ENCODE assay signal across 8 cellular contexts in the genomic region with DNA sequence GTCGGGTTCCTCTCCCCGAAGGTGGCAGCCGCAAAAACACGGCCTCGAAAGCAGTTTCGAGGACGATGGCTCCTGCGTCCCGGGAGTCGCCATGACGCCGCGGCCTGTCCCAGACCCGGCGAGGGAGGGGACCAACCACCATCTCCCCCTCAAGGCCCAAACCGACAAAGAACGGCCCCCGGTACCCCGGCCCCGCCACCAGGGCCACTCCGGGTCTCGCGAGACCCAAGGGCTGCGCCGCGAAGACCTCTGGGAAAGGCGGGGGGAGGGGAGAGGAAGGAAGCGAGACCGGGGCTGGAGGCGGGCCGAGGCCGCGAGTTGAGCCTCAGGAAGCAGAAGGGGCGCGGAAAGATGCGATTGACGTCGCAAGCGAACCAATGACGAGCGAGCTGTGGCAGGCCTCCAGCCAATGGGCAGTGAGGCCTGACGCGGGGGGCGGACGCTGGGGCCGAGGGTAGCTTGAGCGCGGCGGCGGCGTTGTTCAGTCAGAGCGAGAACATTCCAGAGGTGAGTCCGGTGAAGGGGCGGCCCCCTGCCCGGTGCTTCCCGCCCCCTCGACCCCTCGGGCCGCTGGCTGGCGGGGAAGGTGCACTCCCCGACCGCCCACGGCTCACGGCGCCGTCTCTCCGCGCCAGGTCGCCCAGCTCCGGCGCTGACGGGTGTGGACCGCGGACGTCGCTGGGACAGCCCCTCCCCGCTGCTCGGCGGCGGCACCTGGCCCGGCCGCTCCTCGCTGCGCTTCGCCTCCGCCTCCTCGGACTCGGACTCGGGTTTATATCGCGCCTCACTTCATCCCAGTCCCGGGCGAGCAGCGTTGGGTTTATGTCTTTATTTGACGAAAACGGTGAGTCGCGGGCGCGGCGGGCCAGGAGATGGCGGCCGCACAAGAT. TPM values are rescaled to one million over a fixed set of nuclear protein-coding genes. Genes with fewer than 3 reads are reported as not detected.
DNase-seq lines count a peak whose midpoint lies in the region; ATAC-seq and TF ChIP-seq lines count a peak whose summit lies in the region.

A gene (plus strand): TSS at position 484 of the 890 bp plus-strand sequence. CDS start 1,624 bp downstream, outside the sequence.

- peaks cover 35% of the 10 kb centered on the region for H3K4me1 Mint-ChIP-seq in endothelial cell (ENCODE audit: unreplicated experiment)

- no peak for TF ChIP-seq CTCF in OCI-LY3 (IDR thresholded peaks at IDR 0.05; ENCODE audit: low read depth, low read length)
- TF ChIP-seq CTCF in endothelial cell (IDR thresholded peaks at IDR 0.05; ENCODE audit: unreplicated experiment), result no peak

- H3K4me1 ChIP-seq in OCI-LY3 (ENCODE audit: low read length), result peaks cover 53% of the 10 kb centered on the region

- peaks cover 14% of the 10 kb centered on the region for H3K27me3 Mint-ChIP-seq in endothelial cell (ENCODE audit: unreplicated experiment)

- H3K4me2 ChIP-seq in OCI-LY3 (ENCODE audit: low read length), result peak within 1 kb of the TSS; percentile 97

- H3K9me3 Mint-ChIP-seq in endothelial cell (ENCODE audit: unreplicated experiment), result no peaks in the 10 kb centered on the region

- peak within 1 kb of the TSS; percentile 90 for H3K27ac ChIP-seq in OCI-LY3 (ENCODE audit: low read length)

- peaks cover 43% of the 10 kb centered on the region for H3K36me3 ChIP-seq in OCI-LY3 (replicated peaks; ENCODE audit: low read depth, low read length)

- DNase-seq in DMS 273 (lab: John Stamatoyannopoulos, UW; ENCODE audit: unreplicated experiment) (peak; percentile 99), HuH-7 (ENCODE audit: low spot score) (peak; percentile 91), endothelial cell (ENCODE audit: low spot score) (peak; percentile 99), midbrain (lab: John Stamatoyannopoulos, UW) (peak; percentile 100)
- DNase-seq in activated CD8-positive, alpha-beta memory T cell treated with anti-CD3 and anti-CD28 coated beads, Interleukin-2, amount 50 U/mL, for 48 hours, result peak; percentile 97
- peak; percentile 98 for DNase-seq in stimulated activated CD8-positive, alpha-beta memory T cell treated with anti-CD3 and anti-CD28 coated beads, Interleukin-2, amount 100 ng/mL, for 1 hour (ENCODE audit: low read depth in 2 of 2)

- H3K27ac Mint-ChIP-seq in endothelial cell (ENCODE audit: unreplicated experiment), result peak within 1 kb of the TSS; percentile 95

- H3K79me2 ChIP-seq in OCI-LY3 (ENCODE audit: low read length), result peaks cover 47% of the 10 kb centered on the region

- peak within 1 kb of the TSS; percentile 37 for H2AFZ ChIP-seq in OCI-LY3 (ENCODE audit: low read depth, low read length)

- H4K20me1 ChIP-seq in OCI-LY3 (ENCODE audit: insufficient read depth, low read length), result peaks cover 42% of the 10 kb centered on the region

- H3K36me3 Mint-ChIP-seq in endothelial cell (ENCODE audit: low read depth, unreplicated experiment), result peaks cover 37% of the 10 kb centered on the region

- peak; percentile 85 for ATAC-seq in GM21515 (IDR thresholded peaks at IDR 0.05; ENCODE audit: unreplicated experiment)

- H3K9ac ChIP-seq in OCI-LY3 (ENCODE audit: low read length), result peak within 1 kb of the TSS; percentile 99

- peak within 1 kb of the TSS; percentile 97 for H3K4me3 Mint-ChIP-seq in endothelial cell (ENCODE audit: unreplicated experiment)

- H3K27me3 ChIP-seq in OCI-LY3 (ENCODE audit: low read depth, low read length), result no peaks in the 10 kb centered on the region

- H3K4me3 ChIP-seq in OCI-LY3 (ENCODE audit: low read length), result peak within 1 kb of the TSS; percentile 91

- H3K9me3 ChIP-seq in OCI-LY3 (ENCODE audit: insufficient read depth, low read length), result no peaks in the 10 kb centered on the region

RNA-seq across cellular contexts. Expression of the gene that starts here (rescaled TPM):
- 228 TPM for total RNA-seq in endothelial cell (ENCODE audit: unreplicated experiment)

Comparison
In these comparisons a context has a peak if more than half of its experiments do, and no peak if none do; other contexts are left out.
1. Peak in every context shown above with its lines: DNase-seq, ATAC-seq, H3K4me3 ChIP-seq and H3K27ac ChIP-seq.